In genomic region chr3:71103430-71103881, GRCh38 we compare ENCODE assay signal across 9 cellular contexts.
DNase-seq lines count a peak whose midpoint lies in the region; ATAC-seq, FAIRE-seq and TF ChIP-seq lines count a peak whose summit lies in the region.
"Had no signal": no experiment of that assay in that cellular context is flagged by ENCODE, and none has a peak within 500 bp of the region (broad histone marks: within the 10 kb centered on the region; RNA-seq: fewer than 3 reads in every experiment).

No MANE protein-coding gene starts in this region.

- H3K27me3 ChIP-seq in ACC112 (ENCODE audit: insufficient read depth, low read length) (no peaks in the 10 kb centered on the region), lung (ENCODE audit: control insufficient read depth, insufficient read depth) (no peaks in the 10 kb centered on the region)

- H3K4me1 ChIP-seq in ACC112 (ENCODE audit: control insufficient read depth, insufficient read depth, low read length, unreplicated experiment): peaks cover 66% of the 10 kb centered on the region
- peaks cover 8 to 31% of the 10 kb centered on the region in 2 donors for H3K4me1 ChIP-seq in lung (ENCODE audit: control insufficient read depth in 2 of 2, insufficient read depth in 2 of 2, low read length in 2 of 2)
- H3K4me1 ChIP-seq in kidney (ENCODE audit: control insufficient read depth in 1 of 2, insufficient read depth in 1 of 2, low read depth in 1 of 2, low read length in 2 of 2): no peaks in the 10 kb centered on the region

- no peaks in the 10 kb centered on the region for H3K36me3 ChIP-seq in ACC112 (ENCODE audit: insufficient read depth, low read length)
- peaks cover 0 to 1% of the 10 kb centered on the region in 2 donors for H3K36me3 ChIP-seq in lung (ENCODE audit: control insufficient read depth in 2 of 2, insufficient read depth in 2 of 2, low read length in 2 of 2)
- no peaks in the 10 kb centered on the region for H3K36me3 ChIP-seq in kidney (ENCODE audit: control insufficient read depth in 1 of 2, insufficient read depth in 2 of 2, low read length in 2 of 2)

- intact Hi-C loops in kidney (cut with DNase I): no loop called here

- H3K4me3 ChIP-seq in ACC112 (ENCODE audit: low read depth, low read length) (peak overlapping the region; percentile 1; the same call in 1 of the 2 replicates), lung (no peak overlapping the region), kidney (ENCODE audit: low read length in 2 of 2) (no peak overlapping the region)

- POLR2A ChIA-PET in RWPE1 (lab: Yijun Ruan, JAX; ENCODE audit: low non-redundant PET): no interaction called here

- no peak overlapping the region for H2AFZ ChIP-seq in ACC112 (ENCODE audit: low read length, unreplicated experiment)

- WGBS in lung, 2 donors: 25 to 27% methylated on average over 7 of the region's 7 CpGs

- ATAC-seq in lung (ENCODE audit: insufficient read depth, low FRiP score) (peak; percentile 21), HG03442 (IDR thresholded peaks at IDR 0.05; ENCODE audit: unreplicated experiment) (no peak), HG02588 (IDR thresholded peaks at IDR 0.05; ENCODE audit: unreplicated experiment) (no peak)

- CTCF ChIA-PET in RWPE1 (lab: Yijun Ruan, JAX): no interaction called here

- FAIRE-seq in kidney (lab: Jason Lieb, UNC): no peak

- peaks cover 43% of the 10 kb centered on the region for H3K79me2 ChIP-seq in ACC112 (ENCODE audit: control insufficient read depth, insufficient read depth, low read length, unreplicated experiment)

- DNase-seq in KG1 (lab: John Stamatoyannopoulos, UW) (peak; percentile 22), astrocyte of the hippocampus (ENCODE audit: low read depth, low spot score) (peak; percentile 78), lung (ENCODE audit: low spot score) (peak; percentile 53), RWPE1 (ENCODE audit: low spot score) (no peak), kidney (no peak)
- DNase-seq: activated CD4-positive, alpha-beta T cell treated with anti-CD3 and anti-CD28 coated beads, Interleukin-2, amount 50 U/mL, for 4 hours had no signal

- TF ChIP-seq CTCF in lung (IDR thresholded peaks at IDR 0.05; ENCODE audit: control extremely low read depth, extremely low read depth): no peak
- no peak for TF ChIP-seq CTCF in RWPE1 (conservative IDR thresholded peaks at IDR 0.05; ENCODE audit: low read depth)
- no peak for TF ChIP-seq CTCF in kidney (IDR thresholded peaks at IDR 0.05; ENCODE audit: borderline replicate concordance, extremely low read depth, insufficient read depth)

- H3K9ac ChIP-seq in kidney (ENCODE audit: low read length in 2 of 2): no peak overlapping the region

- H3K9me3 ChIP-seq in lung (ENCODE audit: control insufficient read depth in 2 of 2, insufficient read depth in 1 of 2, low read length in 1 of 2): no peaks in the 10 kb centered on the region
- H3K9me3 ChIP-seq in kidney (ENCODE audit: control insufficient read depth in 1 of 2, low read length in 2 of 2): no peaks in the 10 kb centered on the region

- H3K27ac ChIP-seq in ACC112 (ENCODE audit: low read depth, low read length) (peak overlapping the region; percentile 99), lung (ENCODE audit: low read depth in 1 of 2, low read length in 1 of 2) (peak overlapping the region in 1 of 2 donors; percentile 48), RWPE1 (no peak overlapping the region), kidney (ENCODE audit: low read depth in 2 of 2, low read length in 2 of 2) (no peak overlapping the region)

Comparison
In these comparisons a context has a peak if more than half of its experiments do, and no peak if none do; other contexts are left out.
1. DNase-seq: peak in KG1 (single experiment), astrocyte of the hippocampus (single experiment) and lung (single experiment); none in RWPE1 (single experiment) and kidney (single experiment).